In genomic region chr6:106509420-106510089, GRCh38 we compare ENCODE assay signal across 9 cellular contexts.
DNase-seq lines count a peak whose midpoint lies in the region; ATAC-seq and TF ChIP-seq lines count a peak whose summit lies in the region.
"Had no signal": no experiment of that assay in that cellular context is flagged by ENCODE, and none has a peak within 500 bp of the region (broad histone marks: within the 10 kb centered on the region; RNA-seq: fewer than 3 reads in every experiment).

No MANE protein-coding gene starts in this region.

- POLR2A ChIA-PET in AG04450 (lab: Yijun Ruan, JAX): no interaction called here

- in situ Hi-C loops in astrocyte of the cerebellum (cut with HindIII; ENCODE audit: low sequenced_read_pairs): no loop called here

- no peak overlapping the region for H2AFZ ChIP-seq in mesenchymal stem cell (ENCODE audit: low read depth, low read length)

- H3K27me3 ChIP-seq in AG04450 (ENCODE audit: control insufficient read depth, insufficient read depth, low read length) (peaks cover 3% of the 10 kb centered on the region), mesenchymal stem cell (ENCODE audit: control insufficient read depth in 1 of 2, insufficient read depth in 1 of 2, low read length in 2 of 2) (no peaks in the 10 kb centered on the region)

- H3K4me1 ChIP-seq in mesenchymal stem cell (ENCODE audit: control insufficient read depth, insufficient read depth, low read depth, low read length): peaks cover 27% of the 10 kb centered on the region

- H3K4me2 ChIP-seq in mesenchymal stem cell (ENCODE audit: low read length, poor library complexity, severe bottlenecking): peak overlapping the region; percentile 98

- no peak overlapping the region for H2BK5ac ChIP-seq in mesenchymal stem cell (ENCODE audit: low read depth, low read length, poor library complexity, severe bottlenecking)

- peak; percentile 34 for TF ChIP-seq CTCF in AG04450 (IDR thresholded peaks at IDR 0.05; ENCODE audit: low read depth, low read length)
- TF ChIP-seq CTCF in HFF-Myc (IDR thresholded peaks at IDR 0.05; ENCODE audit: low read depth, low read length, missing control alignments): no peak
- TF ChIP-seq CTCF in astrocyte of the cerebellum (IDR thresholded peaks at IDR 0.05; ENCODE audit: low read depth, low read length, missing control alignments): peak; percentile 42

- DNase-seq in AG04450 (ENCODE audit: low read depth, low spot score): no peak
- DNase-seq in HFF-Myc (ENCODE audit: extremely low read depth, low read depth): no peak
- DNase-seq in astrocyte of the cerebellum (ENCODE audit: low read depth): no peak
- peak; percentile 65 for DNase-seq in mesenchymal stem cell
- no peak for DNase-seq in T-helper 9 cell
- DNase-seq in Right ventricle myocardium superior: no peak

- peaks cover 0 to 4% of the 10 kb centered on the region in 2 experiments for H3K36me3 ChIP-seq in mesenchymal stem cell (ENCODE audit: control insufficient read depth in 1 of 2, insufficient read depth in 2 of 2, low read depth in 1 of 2, low read length in 2 of 2)

- H3K23ac ChIP-seq in mesenchymal stem cell (ENCODE audit: low read length in 2 of 2): no peak overlapping the region

- peak overlapping the region; percentile 89 for H3K9ac ChIP-seq in mesenchymal stem cell (ENCODE audit: low read length)

- ATAC-seq in HG02884 (IDR thresholded peaks at IDR 0.05; ENCODE audit: unreplicated experiment) (no peak), Right ventricle myocardium superior (ENCODE audit: poor library complexity) (no peak), GM19351 (IDR thresholded peaks at IDR 0.05; ENCODE audit: unreplicated experiment) (no peak)

- peak overlapping the region; percentile 85 for H2BK15ac ChIP-seq in mesenchymal stem cell (ENCODE audit: low read depth, poor library complexity, severe bottlenecking)

- peak overlapping the region; percentile 27 for H2BK120ac ChIP-seq in mesenchymal stem cell (ENCODE audit: low read depth, low read length)

- H3K27ac ChIP-seq in AG04450 (ENCODE audit: low read depth, low read length) (no peak overlapping the region), mesenchymal stem cell (ENCODE audit: low read length, poor library complexity, severe bottlenecking) (no peak overlapping the region)
- H3K27ac ChIP-seq: SK-N-MC had no signal

- peak overlapping the region in 1 of 2 experiments; percentile 28 for H3K18ac ChIP-seq in mesenchymal stem cell (ENCODE audit: low read depth in 1 of 2, low read length in 2 of 2)

- peak overlapping the region; percentile 55 for H3K4me3 ChIP-seq in AG04450 (ENCODE audit: low read depth, low read length)
- H3K4me3 ChIP-seq in HFF-Myc (replicated peaks; ENCODE audit: low read depth, low read length): peak overlapping the region; percentile 69
- peak overlapping the region; percentile 74 for H3K4me3 ChIP-seq in astrocyte of the cerebellum (ENCODE audit: low read depth, low read length)
- peak overlapping the region in 1 of 2 experiments; percentile 95 for H3K4me3 ChIP-seq in mesenchymal stem cell (ENCODE audit: insufficient read depth in 1 of 2, low read depth in 1 of 2, low read length in 2 of 2)
- H3K4me3 ChIP-seq: SK-N-MC had no signal

- H4K8ac ChIP-seq in mesenchymal stem cell (ENCODE audit: low read length): no peak overlapping the region

- H2AK5ac ChIP-seq in mesenchymal stem cell (ENCODE audit: low read length, severe bottlenecking): no peak overlapping the region

- H3K4ac ChIP-seq in mesenchymal stem cell (ENCODE audit: low read depth in 1 of 2, low read length in 2 of 2): no peak overlapping the region

- CTCF ChIA-PET in AG04450 (lab: Charles Lee): interaction anchor here (0.6 to 1.7 kb wide), 5 partner anchors 13 to 470 kb away, joined by 3 to 8 read pairs (median 3); no protein-coding TSS in a partner anchor

- H3K79me1 ChIP-seq in mesenchymal stem cell (replicated peaks; ENCODE audit: low read length, poor library complexity, severe bottlenecking): peaks cover 5% of the 10 kb centered on the region

- WGBS in mesenchymal stem cell: 15% methylated on average over 23 of the region's 25 CpGs

- no peak overlapping the region for H4K91ac ChIP-seq in mesenchymal stem cell (ENCODE audit: low read length)

- intact Hi-C loops in Right ventricle myocardium superior (cut with DNase I): no loop called here

- no peak overlapping the region for H2BK12ac ChIP-seq in mesenchymal stem cell (ENCODE audit: low read length in 2 of 2)

- H3K9me3 ChIP-seq in AG04450 (ENCODE audit: control insufficient read depth, insufficient read depth, low read length): no peaks in the 10 kb centered on the region; the same call in 1 of the 2 replicates
- H3K9me3 ChIP-seq in mesenchymal stem cell (ENCODE audit: control insufficient read depth, low read length): no peaks in the 10 kb centered on the region

- no peak overlapping the region for H3K14ac ChIP-seq in mesenchymal stem cell (ENCODE audit: low read length in 2 of 2)
